ENCODE assay signal across 1 cellular context in genomic region chr10:76906221-76906620, GRCh38.
TF ChIP-seq lines count a peak whose summit lies in the region.

No MANE protein-coding gene starts in this region.

TF ChIP-seq in SK-N-SH, 30 proteins besides CTCF, POLR2A, EP300 and RAD21 (continued from another document):
- TF ChIP-seq, protein P1, sequence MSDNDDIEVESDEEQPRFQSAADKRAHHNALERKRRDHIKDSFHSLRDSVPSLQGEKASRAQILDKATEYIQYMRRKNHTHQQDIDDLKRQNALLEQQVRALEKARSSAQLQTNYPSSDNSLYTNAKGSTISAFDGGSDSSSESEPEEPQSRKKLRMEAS (IDR thresholded peaks at IDR 0.05; ENCODE audit: low read depth), result no peak
- peak; percentile 71 for TF ChIP-seq TCF12 (IDR thresholded peaks at IDR 0.05)
- TF ChIP-seq REST (IDR thresholded peaks at IDR 0.05; ENCODE audit: low read depth, low read length), result no peak
- TF ChIP-seq JUND (IDR thresholded peaks at IDR 0.05), result 0 out of 2 replicates have a peak, but pooled peaks have one; percentile 7
- peak; percentile 30; the same call in 1 of the 2 replicates for TF ChIP-seq POLR2AphosphoS5 (IDR thresholded peaks at IDR 0.05; ENCODE audit: low read depth, low read length)
- TF ChIP-seq, protein P2, sequence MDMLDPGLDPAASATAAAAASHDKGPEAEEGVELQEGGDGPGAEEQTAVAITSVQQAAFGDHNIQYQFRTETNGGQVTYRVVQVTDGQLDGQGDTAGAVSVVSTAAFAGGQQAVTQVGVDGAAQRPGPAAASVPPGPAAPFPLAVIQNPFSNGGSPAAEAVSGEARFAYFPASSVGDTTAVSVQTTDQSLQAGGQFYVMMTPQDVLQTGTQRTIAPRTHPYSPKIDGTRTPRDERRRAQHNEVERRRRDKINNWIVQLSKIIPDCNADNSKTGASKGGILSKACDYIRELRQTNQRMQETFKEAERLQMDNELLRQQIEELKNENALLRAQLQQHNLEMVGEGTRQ (IDR thresholded peaks at IDR 0.05; ENCODE audit: borderline replicate concordance, low read depth, low read length), result no peak
- no peak for TF ChIP-seq YY1 (IDR thresholded peaks at IDR 0.05; ENCODE audit: low read depth)
- TF ChIP-seq FOXM1 (IDR thresholded peaks at IDR 0.05; ENCODE audit: low read depth), result no peak
- TF ChIP-seq, protein P3, sequence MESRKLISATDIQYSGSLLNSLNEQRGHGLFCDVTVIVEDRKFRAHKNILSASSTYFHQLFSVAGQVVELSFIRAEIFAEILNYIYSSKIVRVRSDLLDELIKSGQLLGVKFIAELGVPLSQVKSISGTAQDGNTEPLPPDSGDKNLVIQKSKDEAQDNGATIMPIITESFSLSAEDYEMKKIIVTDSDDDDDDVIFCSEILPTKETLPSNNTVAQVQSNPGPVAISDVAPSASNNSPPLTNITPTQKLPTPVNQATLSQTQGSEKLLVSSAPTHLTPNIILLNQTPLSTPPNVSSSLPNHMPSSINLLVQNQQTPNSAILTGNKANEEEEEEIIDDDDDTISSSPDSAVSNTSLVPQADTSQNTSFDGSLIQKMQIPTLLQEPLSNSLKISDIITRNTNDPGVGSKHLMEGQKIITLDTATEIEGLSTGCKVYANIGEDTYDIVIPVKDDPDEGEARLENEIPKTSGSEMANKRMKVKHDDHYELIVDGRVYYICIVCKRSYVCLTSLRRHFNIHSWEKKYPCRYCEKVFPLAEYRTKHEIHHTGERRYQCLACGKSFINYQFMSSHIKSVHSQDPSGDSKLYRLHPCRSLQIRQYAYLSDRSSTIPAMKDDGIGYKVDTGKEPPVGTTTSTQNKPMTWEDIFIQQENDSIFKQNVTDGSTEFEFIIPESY (IDR thresholded peaks at IDR 0.05; ENCODE audit: borderline replicate concordance, low read depth), result no peak
- no peak for TF ChIP-seq MEF2A (IDR thresholded peaks at IDR 0.05; ENCODE audit: borderline replicate concordance, low read depth)
- TF ChIP-seq RXRA (IDR thresholded peaks at IDR 0.05; ENCODE audit: borderline replicate concordance, low read depth), result no peak
- peak; percentile 36; the same call in 1 of the 2 replicates for TF ChIP-seq MXI1 (IDR thresholded peaks at IDR 0.05; ENCODE audit: low read depth, low read length)
- no peak for TF ChIP-seq NFIC (IDR thresholded peaks at IDR 0.05; ENCODE audit: borderline replicate concordance)
- no peak for TF ChIP-seq GABPA (IDR thresholded peaks at IDR 0.05; ENCODE audit: low read depth)
- TF ChIP-seq GATA2 (CRISPR knock-in tag; IDR thresholded peaks at IDR 0.05), result peak; percentile 98
- peak; percentile 86; the same call in 1 of the 2 replicates for TF ChIP-seq RCOR1 (IDR thresholded peaks at IDR 0.05; ENCODE audit: low read length)
- TF ChIP-seq SMC3 (IDR thresholded peaks at IDR 0.05; ENCODE audit: low read depth, low read length), result no peak
- no peak for TF ChIP-seq ELF1 (IDR thresholded peaks at IDR 0.05)
- peak; percentile 91; the same call in 1 of the 2 replicates for TF ChIP-seq FOXJ3 (CRISPR knock-in tag; IDR thresholded peaks at IDR 0.05)
- no peak for TF ChIP-seq SIN3A (IDR thresholded peaks at IDR 0.05; ENCODE audit: borderline replicate concordance, low read depth, low read length)
- TF ChIP-seq, protein P4, sequence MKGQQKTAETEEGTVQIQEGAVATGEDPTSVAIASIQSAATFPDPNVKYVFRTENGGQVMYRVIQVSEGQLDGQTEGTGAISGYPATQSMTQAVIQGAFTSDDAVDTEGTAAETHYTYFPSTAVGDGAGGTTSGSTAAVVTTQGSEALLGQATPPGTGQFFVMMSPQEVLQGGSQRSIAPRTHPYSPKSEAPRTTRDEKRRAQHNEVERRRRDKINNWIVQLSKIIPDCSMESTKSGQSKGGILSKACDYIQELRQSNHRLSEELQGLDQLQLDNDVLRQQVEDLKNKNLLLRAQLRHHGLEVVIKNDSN (IDR thresholded peaks at IDR 0.05; ENCODE audit: borderline replicate concordance, low read depth), result no peak
- no peak for TF ChIP-seq EZH2phosphoT487 (IDR thresholded peaks at IDR 0.05; ENCODE audit: borderline replicate concordance, low read depth)
- TF ChIP-seq, protein P5, sequence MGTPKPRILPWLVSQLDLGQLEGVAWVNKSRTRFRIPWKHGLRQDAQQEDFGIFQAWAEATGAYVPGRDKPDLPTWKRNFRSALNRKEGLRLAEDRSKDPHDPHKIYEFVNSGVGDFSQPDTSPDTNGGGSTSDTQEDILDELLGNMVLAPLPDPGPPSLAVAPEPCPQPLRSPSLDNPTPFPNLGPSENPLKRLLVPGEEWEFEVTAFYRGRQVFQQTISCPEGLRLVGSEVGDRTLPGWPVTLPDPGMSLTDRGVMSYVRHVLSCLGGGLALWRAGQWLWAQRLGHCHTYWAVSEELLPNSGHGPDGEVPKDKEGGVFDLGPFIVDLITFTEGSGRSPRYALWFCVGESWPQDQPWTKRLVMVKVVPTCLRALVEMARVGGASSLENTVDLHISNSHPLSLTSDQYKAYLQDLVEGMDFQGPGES (IDR thresholded peaks at IDR 0.05; ENCODE audit: low read depth, low read length), result no peak
- TF ChIP-seq TEAD4 (IDR thresholded peaks at IDR 0.05; ENCODE audit: borderline replicate concordance, insufficient read depth), result no peak
- peak; percentile 64 for TF ChIP-seq CHD2 (IDR thresholded peaks at IDR 0.05; ENCODE audit: low read length, partially characterized antibody)
- TF ChIP-seq RFX5 (IDR thresholded peaks at IDR 0.05; ENCODE audit: low read length), result no peak
